8 cellular contexts compared by ENCODE assay signal in the genomic region with DNA sequence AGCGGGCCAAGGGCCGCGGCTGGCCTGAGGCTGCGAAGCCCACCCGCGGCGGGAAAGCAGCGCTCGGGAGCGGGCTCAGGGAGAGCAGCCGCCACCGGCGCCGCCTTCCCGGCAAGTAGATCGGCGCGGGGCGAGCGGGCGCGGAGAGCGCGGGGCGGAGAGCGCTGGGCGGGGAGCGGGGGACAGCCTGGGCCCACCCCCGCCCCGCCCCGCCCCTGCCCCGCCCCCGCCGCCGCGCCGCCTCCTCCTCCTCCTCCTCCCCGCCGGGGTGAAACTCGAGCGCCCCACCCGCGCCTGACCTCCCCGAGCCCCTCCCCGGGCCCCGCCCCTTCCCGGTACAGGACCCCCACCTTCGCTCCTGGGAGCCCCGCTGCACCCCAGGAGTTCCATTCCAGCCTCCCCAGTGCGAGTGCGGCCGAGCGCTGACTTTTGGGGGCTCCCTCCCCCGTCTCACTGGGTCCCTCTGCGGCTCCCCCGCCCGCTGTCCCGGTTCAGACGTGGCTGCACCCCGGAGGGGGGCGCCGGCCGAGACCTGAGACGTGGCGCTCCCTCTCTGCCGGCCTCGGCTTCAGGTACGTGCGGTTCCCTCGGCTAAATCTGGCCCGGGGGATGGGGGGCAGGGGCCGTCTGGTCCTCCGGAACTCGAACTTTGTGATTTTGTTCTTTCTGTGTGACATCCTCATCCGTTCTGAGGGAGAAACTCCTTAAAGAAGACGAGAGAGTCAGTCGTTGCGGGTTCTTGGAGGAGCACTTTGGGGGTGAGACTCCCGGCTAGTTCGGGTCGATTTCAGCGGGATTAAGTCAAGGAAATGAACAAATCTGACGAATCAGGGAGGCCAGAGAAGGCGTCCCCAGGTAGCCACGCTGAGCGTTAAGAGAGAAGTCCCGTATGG. TPM values are rescaled to one million over a fixed set of nuclear protein-coding genes. Genes with fewer than 3 reads are reported as not detected.
A peak's percentile ranks its signal among the peaks of the same experiment; 100 is the strongest.
DNase-seq lines count a peak whose midpoint lies in the region; ATAC-seq, FAIRE-seq and TF ChIP-seq lines count a peak whose summit lies in the region.

Gene SEMA5A (minus strand): TSS at position 117 of the 893 bp plus-strand sequence. CDS start 166,129 bp downstream, outside the sequence.

- TF ChIP-seq POLR2A in GM12891 (IDR thresholded peaks at IDR 0.05; ENCODE audit: low read depth, low read length): no peak

- peak; percentile 18 for DNase-seq in GM12891 (ENCODE audit: insufficient read length, low spot score)
- DNase-seq in MG63: peak; percentile 88
- DNase-seq in right atrium auricular region (ENCODE audit: low spot score): no peak
- peak; percentile 48 for DNase-seq in pons (ENCODE audit: low spot score)
- no peak for DNase-seq in Kasumi-1 (lab: John Stamatoyannopoulos, UW)

- H3K4me3 ChIP-seq in MG63: peak within 1 kb of the TSS; percentile 90
- peak within 1 kb of the TSS; percentile 77 to 91 for H3K4me3 ChIP-seq in right atrium auricular region

- ATAC-seq in HG02571 (IDR thresholded peaks at IDR 0.05; ENCODE audit: unreplicated experiment): no peak
- ATAC-seq in HG02623 (IDR thresholded peaks at IDR 0.05; ENCODE audit: unreplicated experiment): no peak

- H3K4me1 ChIP-seq in right atrium auricular region: peaks cover 0 to 39% of the 10 kb centered on the region in 2 donors

- no peak for FAIRE-seq in GM12891 (lab: Jason Lieb, UNC)

- H3K36me3 ChIP-seq in MG63: peaks cover 48% of the 10 kb centered on the region
- H3K36me3 ChIP-seq in right atrium auricular region: peaks cover 8% of the 10 kb centered on the region

- H3K27me3 ChIP-seq in MG63 (no peaks in the 10 kb centered on the region), right atrium auricular region (no peaks in the 10 kb centered on the region)

- H3K9me3 ChIP-seq in MG63 (no peaks in the 10 kb centered on the region), right atrium auricular region (no peaks in the 10 kb centered on the region)

- H3K27ac ChIP-seq in angular gyrus (ENCODE audit: low read depth, low read length) (peak within 1 kb of the TSS; percentile 78), right atrium auricular region (peak within 1 kb of the TSS; percentile 92 to 95)

- TF ChIP-seq CTCF in right atrium auricular region (IDR thresholded peaks at IDR 0.05): peak in 1 of 2 donors; percentile 35

TF ChIP-seq in GM12891, 5 proteins besides CTCF, POLR2A, EP300 and RAD21:
- TF ChIP-seq TAF1 (IDR thresholded peaks at IDR 0.05; ENCODE audit: low read depth, low read length) (no peak), POU2F2 (IDR thresholded peaks at IDR 0.05; ENCODE audit: low read depth, low read length) (no peak), PAX5 (IDR thresholded peaks at IDR 0.05; ENCODE audit: insufficient read depth, low read length, severe bottlenecking) (no peak), POLR2AphosphoS5 (IDR thresholded peaks at IDR 0.05; ENCODE audit: low read depth, low read length) (no peak), SPI1 (IDR thresholded peaks at IDR 0.05; ENCODE audit: low read depth, low read length) (no peak)

RNA-seq across cellular contexts. Expression of gene SEMA5A, which starts in this region (rescaled TPM):
- polyA plus RNA-seq in GM12891 (2012; ENCODE audit: low read depth, missing spikeins): 0.14 TPM
- total RNA-seq in MG63 (2014; rRNA removed; shearing (Covaris generic); ENCODE audit: low replicate concordance): 22.3 and 27.9 TPM in 2 replicates
- 10 to 100 TPM; 14.1 to 26.2 TPM for total RNA-seq in right atrium auricular region

Comparison
In these comparisons a context has a peak if more than half of its experiments do, and no peak if none do; other contexts are left out.
1. DNase-seq: peak in GM12891 (single experiment), MG63 (single experiment) and pons (single experiment); none in right atrium auricular region (single experiment) and Kasumi-1 (0 of 2).